In genomic region chr19:38265213-38265861, GRCh38 we compare ENCODE assay signal across 1 cellular context.
TF ChIP-seq lines count a peak whose summit lies in the region.

No MANE protein-coding gene starts in this region.

TF ChIP-seq in GM12878, 131 proteins besides CTCF, POLR2A, EP300 and RAD21:
- TF ChIP-seq CHD4 (IDR thresholded peaks at IDR 0.05): no peak
- no peak for TF ChIP-seq GATAD2B (conservative IDR thresholded peaks at IDR 0.05; ENCODE audit: low read depth)
- TF ChIP-seq IRF5 (IDR thresholded peaks at IDR 0.05; ENCODE audit: borderline replicate concordance): no peak
- TF ChIP-seq, protein P1, sequence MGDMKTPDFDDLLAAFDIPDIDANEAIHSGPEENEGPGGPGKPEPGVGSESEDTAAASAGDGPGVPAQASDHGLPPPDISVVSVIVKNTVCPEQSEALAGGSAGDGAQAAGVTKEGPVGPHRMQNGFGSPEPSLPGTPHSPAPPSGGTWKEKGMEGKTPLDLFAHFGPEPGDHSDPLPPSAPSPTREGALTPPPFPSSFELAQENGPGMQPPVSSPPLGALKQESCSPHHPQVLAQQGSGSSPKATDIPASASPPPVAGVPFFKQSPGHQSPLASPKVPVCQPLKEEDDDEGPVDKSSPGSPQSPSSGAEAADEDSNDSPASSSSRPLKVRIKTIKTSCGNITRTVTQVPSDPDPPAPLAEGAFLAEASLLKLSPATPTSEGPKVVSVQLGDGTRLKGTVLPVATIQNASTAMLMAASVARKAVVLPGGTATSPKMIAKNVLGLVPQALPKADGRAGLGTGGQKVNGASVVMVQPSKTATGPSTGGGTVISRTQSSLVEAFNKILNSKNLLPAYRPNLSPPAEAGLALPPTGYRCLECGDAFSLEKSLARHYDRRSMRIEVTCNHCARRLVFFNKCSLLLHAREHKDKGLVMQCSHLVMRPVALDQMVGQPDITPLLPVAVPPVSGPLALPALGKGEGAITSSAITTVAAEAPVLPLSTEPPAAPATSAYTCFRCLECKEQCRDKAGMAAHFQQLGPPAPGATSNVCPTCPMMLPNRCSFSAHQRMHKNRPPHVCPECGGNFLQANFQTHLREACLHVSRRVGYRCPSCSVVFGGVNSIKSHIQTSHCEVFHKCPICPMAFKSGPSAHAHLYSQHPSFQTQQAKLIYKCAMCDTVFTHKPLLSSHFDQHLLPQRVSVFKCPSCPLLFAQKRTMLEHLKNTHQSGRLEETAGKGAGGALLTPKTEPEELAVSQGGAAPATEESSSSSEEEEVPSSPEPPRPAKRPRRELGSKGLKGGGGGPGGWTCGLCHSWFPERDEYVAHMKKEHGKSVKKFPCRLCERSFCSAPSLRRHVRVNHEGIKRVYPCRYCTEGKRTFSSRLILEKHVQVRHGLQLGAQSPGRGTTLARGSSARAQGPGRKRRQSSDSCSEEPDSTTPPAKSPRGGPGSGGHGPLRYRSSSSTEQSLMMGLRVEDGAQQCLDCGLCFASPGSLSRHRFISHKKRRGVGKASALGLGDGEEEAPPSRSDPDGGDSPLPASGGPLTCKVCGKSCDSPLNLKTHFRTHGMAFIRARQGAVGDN (IDR thresholded peaks at IDR 0.05): no peak
- no peak for TF ChIP-seq BMI1 (IDR thresholded peaks at IDR 0.05; ENCODE audit: borderline replicate concordance)
- TF ChIP-seq ATF7 (IDR thresholded peaks at IDR 0.05; ENCODE audit: low read depth): no peak
- no peak for TF ChIP-seq ZBTB33 (IDR thresholded peaks at IDR 0.05)
- TF ChIP-seq ZBED1 (IDR thresholded peaks at IDR 0.05; ENCODE audit: borderline replicate concordance): no peak
- no peak for TF ChIP-seq ZNF384 (IDR thresholded peaks at IDR 0.05; ENCODE audit: borderline replicate concordance, low read depth, low read length)
- no peak for TF ChIP-seq FOXK2 (IDR thresholded peaks at IDR 0.05)
- TF ChIP-seq NFXL1 (IDR thresholded peaks at IDR 0.05; ENCODE audit: borderline replicate concordance): no peak
- TF ChIP-seq RB1 (IDR thresholded peaks at IDR 0.05; ENCODE audit: borderline replicate concordance): no peak
- TF ChIP-seq CEBPZ (IDR thresholded peaks at IDR 0.05; ENCODE audit: low read depth, low read length): no peak
- no peak for TF ChIP-seq BHLHE40 (IDR thresholded peaks at IDR 0.05; ENCODE audit: borderline replicate concordance in 1 of 2, low read depth in 2 of 2, low read length in 1 of 2)
- no peak for TF ChIP-seq SIN3A (IDR thresholded peaks at IDR 0.05; ENCODE audit: low read depth, low read length)
- TF ChIP-seq TCF7 (IDR thresholded peaks at IDR 0.05; ENCODE audit: borderline replicate concordance): no peak
- no peak for TF ChIP-seq CHD2 (IDR thresholded peaks at IDR 0.05; ENCODE audit: borderline replicate concordance, low read depth, low read length)
